ENCODE assay signal across 1 cellular context in genomic region chr4:165212647-165213046, GRCh38.
A peak's percentile ranks its signal among the peaks of the same experiment; 100 is the strongest.
TF ChIP-seq lines count a peak whose summit lies in the region.

No MANE protein-coding gene starts in this region.

TF ChIP-seq in GM12878, 131 proteins besides CTCF, POLR2A, EP300 and RAD21:
- 0 out of 2 replicates have a peak, but pooled peaks have one; percentile 15 for TF ChIP-seq PKNOX1 (IDR thresholded peaks at IDR 0.05)
